2 cellular contexts compared by ENCODE assay signal in genomic region chr4:76611164-76611563, GRCh38.
TF ChIP-seq lines count a peak whose summit lies in the region.

No MANE protein-coding gene starts in this region.

TF ChIP-seq in SK-N-SH, 30 proteins besides CTCF, POLR2A, EP300 and RAD21 (continued from another document):
- no peak for TF ChIP-seq PBX3 (IDR thresholded peaks at IDR 0.05)
- TF ChIP-seq FOXJ3 (CRISPR knock-in tag; IDR thresholded peaks at IDR 0.05), result no peak
- TF ChIP-seq RCOR1 (IDR thresholded peaks at IDR 0.05; ENCODE audit: low read length), result no peak
- no peak for TF ChIP-seq JUND (IDR thresholded peaks at IDR 0.05)
- no peak for TF ChIP-seq FOXM1 (IDR thresholded peaks at IDR 0.05; ENCODE audit: low read depth)
- TF ChIP-seq RFX5 (IDR thresholded peaks at IDR 0.05; ENCODE audit: low read length), result no peak
- TF ChIP-seq SIN3A (IDR thresholded peaks at IDR 0.05; ENCODE audit: borderline replicate concordance, low read depth, low read length), result no peak
- TF ChIP-seq EZH2phosphoT487 (IDR thresholded peaks at IDR 0.05; ENCODE audit: borderline replicate concordance, low read depth), result no peak
- TF ChIP-seq MXI1 (IDR thresholded peaks at IDR 0.05; ENCODE audit: low read depth, low read length), result no peak
- no peak for TF ChIP-seq YY1 (IDR thresholded peaks at IDR 0.05; ENCODE audit: low read depth)
- TF ChIP-seq MAX (IDR thresholded peaks at IDR 0.05; ENCODE audit: low read depth), result no peak
- TF ChIP-seq ELF1 (IDR thresholded peaks at IDR 0.05), result no peak
- TF ChIP-seq IRF3 (IDR thresholded peaks at IDR 0.05; ENCODE audit: low read depth, low read length), result no peak
- TF ChIP-seq SMC3 (IDR thresholded peaks at IDR 0.05; ENCODE audit: low read depth, low read length), result no peak
- no peak for TF ChIP-seq FOSL2 (IDR thresholded peaks at IDR 0.05; ENCODE audit: borderline replicate concordance, low read depth)
- no peak for TF ChIP-seq NRF1 (IDR thresholded peaks at IDR 0.05; ENCODE audit: low read depth, low read length)

TF ChIP-seq in SK-N-SH treated with all-trans-retinoic acid at 6 μM for 48 hours, 23 proteins besides CTCF, POLR2A, EP300 and RAD21 (continued from another document):
- TF ChIP-seq ZFP30 (CRISPR knock-in tag; IDR thresholded peaks at IDR 0.05) (no peak), POU6F1 (CRISPR knock-in tag; IDR thresholded peaks at IDR 0.05; ENCODE audit: borderline replicate concordance, low read depth) (no peak), CREB5 (CRISPR knock-in tag; IDR thresholded peaks at IDR 0.05; ENCODE audit: low read depth) (no peak), OSR1 (CRISPR knock-in tag; IDR thresholded peaks at IDR 0.05) (no peak), CSDC2 (CRISPR knock-in tag; IDR thresholded peaks at IDR 0.05) (no peak), TOX (CRISPR knock-in tag; IDR thresholded peaks at IDR 0.05; ENCODE audit: borderline replicate concordance) (no peak)
